20 cellular contexts compared by ENCODE assay signal in the genomic region with DNA sequence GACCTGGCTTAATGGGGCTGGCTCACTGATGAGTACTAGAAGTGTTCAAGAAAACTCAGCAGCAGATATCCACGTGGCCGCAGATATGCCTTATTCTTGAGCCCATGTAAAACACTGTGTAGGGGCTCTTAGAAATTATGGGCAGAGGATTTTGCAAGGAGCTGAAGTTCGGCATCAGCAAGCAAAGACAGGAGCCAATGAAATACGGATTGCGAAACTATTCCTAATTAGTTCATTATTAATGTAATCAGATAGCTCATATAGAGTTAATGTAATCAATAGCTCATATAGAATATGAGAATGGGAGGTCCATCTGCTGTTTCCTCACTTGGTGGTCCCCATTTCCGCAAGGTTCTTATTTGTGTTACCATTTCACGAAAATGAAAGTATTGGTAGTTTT.
"Had no signal": no experiment of that assay in that cellular context is flagged by ENCODE, and none has a peak within 500 bp of the region (broad histone marks: within the 10 kb centered on the region; RNA-seq: fewer than 3 reads in every experiment).

No MANE protein-coding gene starts in this region.

- H3K27me3 ChIP-seq: left lung, neutrophil, pancreas, right atrium auricular region, upper lobe of right lung had no signal

- H3K4me3 ChIP-seq: coronary artery, left lung, pancreas, psoas muscle, right atrium auricular region, upper lobe of right lung had no signal

- DNase-seq: activated CD4-positive, alpha-beta T cell treated with anti-CD3 and anti-CD28 coated beads for 1 hour; activated CD4-positive, alpha-beta T cell treated with anti-CD3 and anti-CD28 coated beads, Interleukin-2, amount 50 U/mL, for 1 hour; activated CD8-positive, alpha-beta memory T cell treated with anti-CD3 and anti-CD28 coated beads for 24 hours; activated CD8-positive, alpha-beta memory T cell treated with anti-CD3 and anti-CD28 coated beads, Interleukin-2, amount 50 U/mL, for 4 hours; activated naive CD4-positive, alpha-beta T cell; activated naive CD8-positive, alpha-beta T cell treated with anti-CD3 and anti-CD28 coated beads for 36 hours; activated T-cell treated with anti-CD3 and anti-CD28 coated beads, Interleukin-2, amount 50 U/mL, for 24 hours; endodermal cell; left lung; psoas muscle; stimulated activated CD4-positive, alpha-beta T cell treated with anti-CD3 and anti-CD28 coated beads, Interleukin-4, amount 100 ng/mL, for 24 hours; stimulated activated naive CD8-positive, alpha-beta T cell treated with anti-CD3 and anti-CD28 coated beads, Interleukin-15, Interleukin-2, amounts not matched to agents 100 U/mL and 50 U/mL, for 24 hours; T-helper 1 cell; upper lobe of right lung had no signal

- H3K9me3 Mint-ChIP-seq: activated naive CD8-positive, alpha-beta T cell treated with anti-CD3 and anti-CD28 coated beads for 36 hours; activated T-cell treated with anti-CD3 and anti-CD28 coated beads, Interleukin-2, amount 50 U/mL, for 24 hours; activated T-helper 17 cell treated with anti-CD3 and anti-CD28 coated beads, Interleukin-2, amount 50 U/mL, for 72 hours; endodermal cell; natural killer cell treated with Interleukin-12 subunit alpha and Interleukin-12 subunit beta and Interleukin-15 and Interleukin-18, amount 100 ng/mL, for 72 hours had no signal

- H3K4me1 ChIP-seq: left lung, upper lobe of right lung had no signal

- H3K4me3 Mint-ChIP-seq: activated naive CD8-positive, alpha-beta T cell treated with anti-CD3 and anti-CD28 coated beads for 36 hours; activated T-cell treated with anti-CD3 and anti-CD28 coated beads, Interleukin-2, amount 50 U/mL, for 24 hours; activated T-helper 17 cell treated with anti-CD3 and anti-CD28 coated beads, Interleukin-2, amount 50 U/mL, for 72 hours; endodermal cell; natural killer cell treated with Interleukin-12 subunit alpha and Interleukin-12 subunit beta and Interleukin-15 and Interleukin-18, amount 100 ng/mL, for 72 hours had no signal

- H3K27ac Mint-ChIP-seq: activated naive CD8-positive, alpha-beta T cell treated with anti-CD3 and anti-CD28 coated beads for 36 hours; activated T-cell treated with anti-CD3 and anti-CD28 coated beads, Interleukin-2, amount 50 U/mL, for 24 hours; activated T-helper 17 cell treated with anti-CD3 and anti-CD28 coated beads, Interleukin-2, amount 50 U/mL, for 72 hours; endodermal cell; natural killer cell treated with Interleukin-12 subunit alpha and Interleukin-12 subunit beta and Interleukin-15 and Interleukin-18, amount 100 ng/mL, for 72 hours had no signal

- H3K9me3 ChIP-seq: left lung, neutrophil, pancreas, psoas muscle, right atrium auricular region, upper lobe of right lung had no signal

- ATAC-seq: activated T-helper 17 cell treated with anti-CD3 and anti-CD28 coated beads, Interleukin-2, amount 50 U/mL, for 72 hours; natural killer cell treated with Interleukin-12 subunit alpha and Interleukin-12 subunit beta and Interleukin-15 and Interleukin-18, amount 100 ng/mL, for 72 hours; stimulated activated naive CD8-positive, alpha-beta T cell treated with anti-CD3 and anti-CD28 coated beads, Interleukin-15, Interleukin-2, amounts not matched to agents 100 U/mL and 50 U/mL, for 24 hours had no signal

- H3K27me3 Mint-ChIP-seq: activated naive CD8-positive, alpha-beta T cell treated with anti-CD3 and anti-CD28 coated beads for 36 hours; activated T-cell treated with anti-CD3 and anti-CD28 coated beads, Interleukin-2, amount 50 U/mL, for 24 hours; activated T-helper 17 cell treated with anti-CD3 and anti-CD28 coated beads, Interleukin-2, amount 50 U/mL, for 72 hours; natural killer cell treated with Interleukin-12 subunit alpha and Interleukin-12 subunit beta and Interleukin-15 and Interleukin-18, amount 100 ng/mL, for 72 hours had no signal

- H3K36me3 ChIP-seq: left lung, neutrophil, pancreas, right atrium auricular region, upper lobe of right lung had no signal

- H3K4me1 Mint-ChIP-seq: activated T-helper 17 cell treated with anti-CD3 and anti-CD28 coated beads, Interleukin-2, amount 50 U/mL, for 72 hours had no signal

- H3K27ac ChIP-seq: coronary artery, left lung, neutrophil, pancreas, psoas muscle, right atrium auricular region, upper lobe of right lung had no signal
